In the genomic region with DNA sequence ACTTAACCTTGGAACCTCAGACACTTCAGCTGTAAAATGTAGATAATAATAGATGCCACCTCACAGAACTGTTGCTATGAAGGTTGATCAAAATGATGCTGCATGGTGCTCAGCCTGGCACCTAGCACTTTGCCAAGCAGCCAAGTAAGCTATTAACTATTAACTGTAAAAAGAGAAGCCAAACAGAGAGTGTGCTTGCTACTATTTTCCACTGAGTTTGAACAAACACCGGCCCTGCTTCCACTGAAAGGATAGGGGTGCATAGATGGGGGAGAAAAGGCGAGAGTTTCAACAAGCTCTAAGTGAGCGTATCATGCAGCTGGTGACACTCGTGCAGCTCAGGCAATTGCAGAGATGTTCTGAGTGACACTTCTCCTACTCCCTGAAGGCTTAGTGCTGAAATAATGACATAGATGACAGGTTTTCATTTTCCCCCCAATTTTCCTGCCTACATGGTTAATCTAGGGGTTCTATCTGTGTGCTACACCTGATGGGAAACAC, we compare ENCODE assay signal across 27 cellular contexts.
"Had no signal": no experiment of that assay in that cellular context is flagged by ENCODE, and none has a peak within 500 bp of the region (broad histone marks: within the 10 kb centered on the region; RNA-seq: fewer than 3 reads in every experiment).

No MANE protein-coding gene starts in this region.

- H3K27ac ChIP-seq: coronary artery, esophagus squamous epithelium, gastrocnemius medialis, heart left ventricle, ovary, sigmoid colon, stomach, suprapubic skin, uterus had no signal

- ATAC-seq: activated T-cell treated with anti-CD3 and anti-CD28 coated beads, Interleukin-2, amount 50 U/mL, for 4 hours; gastrocnemius medialis; heart left ventricle; naive thymus-derived CD4-positive, alpha-beta T cell; stimulated activated memory B cell treated with anti-CD40 and anti-IgM and Interleukin-4, amounts not matched to agents 10 μg/mL and 1 μg/mL and 100 μg/mL, for 72 hours had no signal

- H3K27me3 ChIP-seq: esophagus squamous epithelium, gastrocnemius medialis, heart left ventricle, ovary, sigmoid colon, stomach, suprapubic skin, uterus had no signal

- H3K4me1 ChIP-seq: esophagus squamous epithelium, gastrocnemius medialis, heart left ventricle, sigmoid colon, stomach, suprapubic skin, uterus had no signal

- H3K4me3 ChIP-seq: coronary artery, esophagus squamous epithelium, gastrocnemius medialis, heart left ventricle, lung, ovary, sigmoid colon, smooth muscle cell, stomach, suprapubic skin, uterus had no signal

- H3K4me2 ChIP-seq: smooth muscle cell had no signal

- H3K9me3 ChIP-seq: esophagus squamous epithelium, gastrocnemius medialis, heart left ventricle, ovary, sigmoid colon, stomach, suprapubic skin, uterus had no signal

- DNase-seq: activated CD4-positive, alpha-beta T cell treated with anti-CD3 and anti-CD28 coated beads for 1 hour; activated CD4-positive, alpha-beta T cell treated with anti-CD3 and anti-CD28 coated beads, Interleukin-2, amount 50 U/mL, for 4 hours; activated CD8-positive, alpha-beta memory T cell treated with anti-CD3 and anti-CD28 coated beads for 24 hours; activated CD8-positive, alpha-beta memory T cell treated with anti-CD3 and anti-CD28 coated beads, Interleukin-2, amount 50 U/mL, for 4 hours; activated naive CD4-positive, alpha-beta T cell; activated naive CD8-positive, alpha-beta T cell treated with anti-CD3 and anti-CD28 coated beads for 36 hours; activated T-cell treated with anti-CD3 and anti-CD28 coated beads, Interleukin-2, amount 50 U/mL, for 4 hours; amniotic stem cell; cerebellar nuclear complex; endodermal cell; esophagus squamous epithelium; gastrocnemius medialis; heart left ventricle; naive thymus-derived CD4-positive, alpha-beta T cell; ovary; sigmoid colon; stimulated activated CD4-positive, alpha-beta T cell treated with anti-CD3 and anti-CD28 coated beads, Interleukin-15, amount 100 ng/mL, for 24 hours; stomach; T-helper 9 cell; trophoblast cell; uterus had no signal

- FAIRE-seq: islet of Langerhans had no signal

- H3K36me3 ChIP-seq: esophagus squamous epithelium, gastrocnemius medialis, heart left ventricle, ovary, sigmoid colon, stomach, suprapubic skin, uterus had no signal
